In the genomic region with DNA sequence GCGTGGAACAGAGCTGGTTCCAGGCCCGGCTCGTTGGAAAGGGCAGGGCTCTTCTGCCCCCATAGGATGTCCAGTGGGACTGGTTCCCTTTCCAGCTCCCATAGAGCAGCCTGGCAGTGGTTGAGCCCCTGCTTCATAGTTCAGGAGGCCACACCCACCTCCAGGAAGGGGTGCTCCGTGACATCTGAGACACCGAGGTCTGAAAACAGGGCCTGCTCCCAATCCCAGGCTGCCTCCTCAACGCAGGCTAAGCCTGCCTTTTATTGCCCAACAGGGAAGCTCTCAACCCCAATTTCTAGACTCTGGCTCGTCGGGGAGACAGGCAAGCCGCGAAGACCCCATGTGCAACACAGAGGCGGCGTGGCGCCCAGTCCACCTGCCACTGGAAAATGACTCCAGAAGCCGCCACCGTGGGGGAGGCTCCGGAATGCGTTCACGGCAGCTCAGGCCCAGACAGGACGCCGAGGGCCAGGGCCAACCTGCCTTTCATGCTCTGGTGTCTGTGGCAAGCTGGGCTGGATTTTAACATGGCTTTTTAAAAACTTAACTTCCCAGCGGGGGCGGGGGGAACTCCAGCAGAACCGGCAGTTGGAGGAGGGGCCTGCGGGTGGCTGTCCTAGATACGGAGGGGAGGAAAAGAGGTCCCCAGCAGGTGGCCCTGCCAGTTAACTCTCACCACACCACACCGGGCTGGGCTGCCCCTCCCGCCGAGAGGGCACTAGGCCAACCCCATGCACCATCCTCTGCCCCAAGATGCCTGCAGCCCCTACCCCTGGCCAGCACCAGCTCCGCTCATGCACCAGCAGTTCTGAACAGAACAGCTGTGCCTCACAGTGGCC, we compare ENCODE assay signal across 10 cellular contexts.
DNase-seq lines count a peak whose midpoint lies in the region; ATAC-seq and TF ChIP-seq lines count a peak whose summit lies in the region.
"Had no signal": no experiment of that assay in that cellular context is flagged by ENCODE, and none has a peak within 500 bp of the region (broad histone marks: within the 10 kb centered on the region; RNA-seq: fewer than 3 reads in every experiment).

No MANE protein-coding gene starts in this region.

- H3K4me1 Mint-ChIP-seq in activated naive CD4-positive, alpha-beta T cell treated with anti-CD3 and anti-CD28 coated beads, Interleukin-2, amount 50 U/mL, for 24 hours: peaks cover 11% of the 10 kb centered on the region

- peak overlapping the region; percentile 26 for H3K9ac ChIP-seq in iPS-18a (ENCODE audit: low read length)

- intact Hi-C loops in tibial artery (cut with DNase I; ENCODE audit: low total_unique reads): no loop called here

- peaks cover 1% of the 10 kb centered on the region for H3K36me3 Mint-ChIP-seq in activated naive CD4-positive, alpha-beta T cell treated with anti-CD3 and anti-CD28 coated beads, Interleukin-2, amount 50 U/mL, for 24 hours

- no peaks in the 10 kb centered on the region for H3K9me3 Mint-ChIP-seq in activated naive CD4-positive, alpha-beta T cell treated with anti-CD3 and anti-CD28 coated beads, Interleukin-2, amount 50 U/mL, for 24 hours

- ATAC-seq in activated CD4-positive, CD25-positive, alpha-beta regulatory T cell treated with anti-CD3 and anti-CD28 coated beads, Interleukin-2, amount 50 U/mL, for 24 hours: peak; percentile 28 to 50
- ATAC-seq in HG03469 (IDR thresholded peaks at IDR 0.05; ENCODE audit: unreplicated experiment) (no peak), HG03521 (IDR thresholded peaks at IDR 0.05; ENCODE audit: unreplicated experiment) (no peak)

- H3K9me3 ChIP-seq in iPS-18a (ENCODE audit: control insufficient read depth, low read depth, low read length): no peaks in the 10 kb centered on the region
- H3K9me3 ChIP-seq in tibial artery: no peaks in the 10 kb centered on the region
- H3K9me3 ChIP-seq: ovary had no signal

- H3K27me3 Mint-ChIP-seq in activated naive CD4-positive, alpha-beta T cell treated with anti-CD3 and anti-CD28 coated beads, Interleukin-2, amount 50 U/mL, for 24 hours: no peaks in the 10 kb centered on the region

- peak overlapping the region; percentile 33 for H3K27ac ChIP-seq in iPS-18a (ENCODE audit: low read length)
- peak overlapping the region in 1 of 2 donors; percentile 44 for H3K27ac ChIP-seq in tibial artery
- H3K27ac ChIP-seq: C4-2B, ovary had no signal

- H3K27me3 ChIP-seq in iPS-18a (ENCODE audit: control insufficient read depth, insufficient read depth, low read length) (no peaks in the 10 kb centered on the region), tibial artery (no peaks in the 10 kb centered on the region)
- H3K27me3 ChIP-seq: ovary had no signal

- H3K4me3 Mint-ChIP-seq in activated naive CD4-positive, alpha-beta T cell treated with anti-CD3 and anti-CD28 coated beads, Interleukin-2, amount 50 U/mL, for 24 hours: peak overlapping the region; percentile 26

- peak overlapping the region; percentile 76 for H3K27ac Mint-ChIP-seq in activated naive CD4-positive, alpha-beta T cell treated with anti-CD3 and anti-CD28 coated beads, Interleukin-2, amount 50 U/mL, for 24 hours

- H3K36me3 ChIP-seq in iPS-18a (ENCODE audit: control insufficient read depth, low read depth, low read length): peaks cover 18% of the 10 kb centered on the region
- H3K36me3 ChIP-seq in tibial artery: peaks cover 38 to 76% (median 48%) of the 10 kb centered on the region in 3 donors
- H3K36me3 ChIP-seq: ovary had no signal

- no peak for TF ChIP-seq CTCF in tibial artery (IDR thresholded peaks at IDR 0.05)

- H3K4me3 ChIP-seq in iPS-18a (ENCODE audit: low read length) (peak overlapping the region; percentile 29), tibial artery (no peak overlapping the region)
- H3K4me3 ChIP-seq: ovary had no signal

- no peak for DNase-seq in activated CD4-positive, CD25-positive, alpha-beta regulatory T cell (lab: John Stamatoyannopoulos, UW)
- peak; percentile 38 to 51 for DNase-seq in stimulated activated CD4-positive, alpha-beta T cell treated with anti-CD3 and anti-CD28 coated beads, Interleukin-4, amount 100 ng/mL, for 4 hours
- no peak for DNase-seq in tibial artery

- H3K4me1 ChIP-seq in iPS-18a (ENCODE audit: control insufficient read depth, low read depth, low read length) (peaks cover 17% of the 10 kb centered on the region), tibial artery (peaks cover 0 to 13% (median 4%) of the 10 kb centered on the region in 4 donors)

Comparison
In these comparisons a context has a peak if more than half of its experiments do, and no peak if none do; other contexts are left out.
1. ATAC-seq: peak in activated CD4-positive, CD25-positive, alpha-beta regulatory T cell treated with anti-CD3 and anti-CD28 coated beads, Interleukin-2, amount 50 U/mL, for 24 hours (2 of 2); none in HG03469 (single experiment) and HG03521 (single experiment).
2. DNase-seq: peak in stimulated activated CD4-positive, alpha-beta T cell treated with anti-CD3 and anti-CD28 coated beads, Interleukin-4, amount 100 ng/mL, for 4 hours (2 of 2); none in activated CD4-positive, CD25-positive, alpha-beta regulatory T cell (0 of 4) and tibial artery (0 of 2).